In genomic region chr2:1758112-1758630, GRCh38 we compare ENCODE assay signal across 21 cellular contexts. TPM values are rescaled to one million over a fixed set of nuclear protein-coding genes. Genes with fewer than 3 reads are reported as not detected.
DNase-seq lines count a peak whose midpoint lies in the region; ATAC-seq, FAIRE-seq and TF ChIP-seq lines count a peak whose summit lies in the region.
"Had no signal": no experiment of that assay in that cellular context is flagged by ENCODE, and none has a peak within 500 bp of the region (broad histone marks: within the 10 kb centered on the region; RNA-seq: fewer than 3 reads in every experiment).

No MANE protein-coding gene starts in this region.

- H3K27ac ChIP-seq in BLaER1: peak overlapping the region; percentile 68
- no peak overlapping the region for H3K27ac ChIP-seq in IMR-90 (ENCODE audit: insufficient read depth, low read length)
- H3K27ac ChIP-seq in kidney (ENCODE audit: low read depth in 2 of 2, low read length in 2 of 2): no peak overlapping the region
- H3K27ac ChIP-seq in Peyer's patch: no peak overlapping the region
- H3K27ac ChIP-seq: C4-2B, HL-60 had no signal

- H4K8ac ChIP-seq in IMR-90 (ENCODE audit: low read depth in 2 of 2, low read length in 2 of 2): no peak overlapping the region

- H3K4me3 Mint-ChIP-seq in nephron progenitor cell: no peak overlapping the region
- no peak overlapping the region for H3K4me3 Mint-ChIP-seq in stimulated activated naive B cell treated with anti-CD40 and anti-IgM and Interleukin-4, amounts not matched to agents 10 μg/mL and 1 μg/mL and 100 μg/mL, for 72 hours
- H3K4me3 Mint-ChIP-seq: CD4-positive, alpha-beta memory T cell; GM23338; H9 had no signal

- H3K27me3 ChIP-seq in BLaER1 (no peaks in the 10 kb centered on the region), IMR-90 (ENCODE audit: control insufficient read depth, insufficient read depth, low read length) (no peaks in the 10 kb centered on the region), Peyer's patch (no peaks in the 10 kb centered on the region)

- H2BK5ac ChIP-seq in IMR-90 (ENCODE audit: low read depth, low read length, poor library complexity, severe bottlenecking): no peak overlapping the region

- ATAC-seq in IMR-90 (ENCODE audit: low read depth): 0 out of 2 replicates have a peak, but pooled peaks have one; percentile 3
- no peak for ATAC-seq in HG03520 (IDR thresholded peaks at IDR 0.05; ENCODE audit: unreplicated experiment)
- ATAC-seq in stimulated activated naive B cell treated with anti-CD40 and anti-IgM and Interleukin-4, amounts not matched to agents 10 μg/mL and 1 μg/mL and 100 μg/mL, for 72 hours (replicated peaks): no peak
- ATAC-seq: GM23338 had no signal

- H3K4me2 ChIP-seq in BLaER1 (peak overlapping the region; percentile 74), IMR-90 (ENCODE audit: low read depth, low read length) (no peak overlapping the region; the same call in 1 of the 2 replicates)
- H3K4me2 ChIP-seq: GM23338 had no signal

- H3K4me3 ChIP-seq in BLaER1 (no peak overlapping the region; the same call in 1 of the 2 replicates), IMR-90 (ENCODE audit: insufficient read depth, low read depth, low read length) (no peak overlapping the region), kidney (ENCODE audit: low read length in 2 of 2) (no peak overlapping the region), Peyer's patch (no peak overlapping the region)
- H3K4me3 ChIP-seq: GM23338 had no signal

- H3K56ac ChIP-seq in IMR-90 (ENCODE audit: extremely low read depth, insufficient read depth, low read length): no peak overlapping the region

- H2AK5ac ChIP-seq in IMR-90 (ENCODE audit: low read depth, low read length): no peak overlapping the region

- dilution Hi-C loops in IMR-90 (cut with HindIII; ENCODE audit: low sequenced_read_pairs, unreplicated experiment): no loop called here

- H2AK9ac ChIP-seq in IMR-90 (replicated peaks; ENCODE audit: low read depth, low read length, poor library complexity): no peak overlapping the region

- peak overlapping the region; percentile 80 for H3K27ac Mint-ChIP-seq in nephron progenitor cell
- H3K27ac Mint-ChIP-seq in stimulated activated naive B cell treated with anti-CD40 and anti-IgM and Interleukin-4, amounts not matched to agents 10 μg/mL and 1 μg/mL and 100 μg/mL, for 72 hours: no peak overlapping the region
- H3K27ac Mint-ChIP-seq: CD4-positive, alpha-beta memory T cell; GM23338; H9 had no signal

- peak overlapping the region; percentile 40; the same call in 1 of the 2 replicates for H2BK20ac ChIP-seq in IMR-90 (ENCODE audit: low read depth, low read length)

- peak overlapping the region; percentile 65 for H3K4ac ChIP-seq in IMR-90 (ENCODE audit: low read depth, low read length)

- H2AFZ ChIP-seq in IMR-90 (replicated peaks; ENCODE audit: low read length, poor library complexity): no peak overlapping the region
- H2AFZ ChIP-seq: GM23338 had no signal

- H2BK15ac ChIP-seq in IMR-90 (ENCODE audit: low read depth, low read length): peak overlapping the region; percentile 16; the same call in 1 of the 3 replicates

- no peak for TF ChIP-seq POLR2A in IMR-90 (IDR thresholded peaks at IDR 0.05; ENCODE audit: low read depth, low read length)
- no peak for TF ChIP-seq POLR2A in Peyer's patch (IDR thresholded peaks at IDR 0.05)

- peaks cover 17% of the 10 kb centered on the region for H3K9me1 ChIP-seq in IMR-90 (ENCODE audit: insufficient read depth, low read length)

- TF ChIP-seq RAD21 in IMR-90 (IDR thresholded peaks at IDR 0.05; ENCODE audit: low read length): no peak

- intact Hi-C loops in IMR-90 (cut with micrococcal nuclease): no loop called here
- intact Hi-C loops in kidney (cut with DNase I): no loop called here

- H3K23ac ChIP-seq in IMR-90 (ENCODE audit: low read depth, low read length): 0 out of 2 replicates have a peak overlapping the region, but pooled peaks have one; percentile 7

- H3K27me3 Mint-ChIP-seq in nephron progenitor cell (ENCODE audit: low read depth, poor library complexity): peaks cover 20% of the 10 kb centered on the region
- H3K27me3 Mint-ChIP-seq in stimulated activated naive B cell treated with anti-CD40 and anti-IgM and Interleukin-4, amounts not matched to agents 10 μg/mL and 1 μg/mL and 100 μg/mL, for 72 hours: peaks cover 27 to 29% of the 10 kb centered on the region in 2 donors

- FAIRE-seq in kidney (lab: Jason Lieb, UNC): no peak
- FAIRE-seq: D721Med, G401.6, GM12891 had no signal

- H3K9me3 Mint-ChIP-seq in nephron progenitor cell: peaks cover 56% of the 10 kb centered on the region
- H3K9me3 Mint-ChIP-seq in stimulated activated naive B cell treated with anti-CD40 and anti-IgM and Interleukin-4, amounts not matched to agents 10 μg/mL and 1 μg/mL and 100 μg/mL, for 72 hours: peaks cover 12 to 23% of the 10 kb centered on the region in 2 donors

- H3K4me1 Mint-ChIP-seq in nephron progenitor cell: no peaks in the 10 kb centered on the region
- no peaks in the 10 kb centered on the region for H3K4me1 Mint-ChIP-seq in stimulated activated naive B cell treated with anti-CD40 and anti-IgM and Interleukin-4, amounts not matched to agents 10 μg/mL and 1 μg/mL and 100 μg/mL, for 72 hours
- H3K4me1 Mint-ChIP-seq: CD4-positive, alpha-beta memory T cell; GM23338; H9 had no signal

- H3K36me3 ChIP-seq in BLaER1: 0 out of 2 replicates have a peak, but pooled peaks cover 12% of the 10 kb centered on the region
- no peaks in the 10 kb centered on the region for H3K36me3 ChIP-seq in IMR-90 (ENCODE audit: control insufficient read depth, insufficient read depth, low read length)
- no peaks in the 10 kb centered on the region for H3K36me3 ChIP-seq in kidney (ENCODE audit: control insufficient read depth in 1 of 2, insufficient read depth in 2 of 2, low read length in 2 of 2)
- H3K36me3 ChIP-seq in Peyer's patch: no peaks in the 10 kb centered on the region

- H3K14ac ChIP-seq in IMR-90 (replicated peaks; ENCODE audit: low read depth, low read length): 0 out of 2 replicates have a peak overlapping the region, but pooled peaks have one; percentile 1

- CTCF ChIA-PET in IMR-90 (lab: Yijun Ruan, JAX): interaction anchor here (1.4 kb wide), 1 partner anchor 12 kb away, joined by 8 read pairs; no protein-coding TSS in a partner anchor

- no peak overlapping the region for H3K18ac ChIP-seq in IMR-90 (ENCODE audit: low read depth, low read length)

- DNase-seq in IMR-90 (peak; percentile 28), kidney (peak; percentile 48), nephron progenitor cell (no peak), Peyer's patch (no peak)
- DNase-seq in stimulated activated naive B cell treated with anti-CD40 and anti-IgM and Interleukin-4, amounts not matched to agents 10 μg/mL and 1 μg/mL and 100 μg/mL, for 72 hours: no peak
- no peak for DNase-seq in stimulated activated CD4-positive, alpha-beta T cell treated with anti-CD3 and anti-CD28 coated beads, Interleukin-2, amount 100 ng/mL, for 24 hours
- DNase-seq: ACHN; CD4-positive, alpha-beta memory T cell; COR-L47; DMS153; DMS79 treated with DMSO at 0.1 percent for 48 hours; EL; H9 had no signal

- peaks cover 5% of the 10 kb centered on the region for H3K36me3 Mint-ChIP-seq in nephron progenitor cell (ENCODE audit: low read depth)
- H3K36me3 Mint-ChIP-seq in stimulated activated naive B cell treated with anti-CD40 and anti-IgM and Interleukin-4, amounts not matched to agents 10 μg/mL and 1 μg/mL and 100 μg/mL, for 72 hours: peaks cover 8 to 13% of the 10 kb centered on the region in 2 donors
- H3K36me3 Mint-ChIP-seq: CD4-positive, alpha-beta memory T cell had no signal

- POLR2A ChIA-PET in IMR-90 (lab: Charles Lee; ENCODE audit: unreplicated experiment): no interaction called here

- H3K9me3 ChIP-seq in BLaER1 (peaks cover 27% of the 10 kb centered on the region), IMR-90 (ENCODE audit: control insufficient read depth, insufficient read depth, low read length) (peaks cover 2% of the 10 kb centered on the region; the same call in 1 of the 2 replicates), kidney (ENCODE audit: control insufficient read depth in 1 of 2, low read length in 2 of 2) (no peaks in the 10 kb centered on the region), Peyer's patch (peaks cover 0 to 5% (median 0%) of the 10 kb centered on the region in 4 donors)

- in situ Hi-C loops in IMR-90 (cut with MboI; ENCODE audit: low sequenced_read_pairs): loop anchor here (25.0 kb wide), 1 partner anchor 171 kb away; no protein-coding TSS in a partner anchor

- no peak for TF ChIP-seq CTCF in IMR-90 (conservative IDR thresholded peaks at IDR 0.05; ENCODE audit: low read depth, low read length)
- TF ChIP-seq CTCF in kidney (IDR thresholded peaks at IDR 0.05; ENCODE audit: borderline replicate concordance, extremely low read depth, insufficient read depth): no peak
- TF ChIP-seq CTCF in nephron progenitor cell (IDR thresholded peaks at IDR 0.05): no peak
- no peak for TF ChIP-seq CTCF in Peyer's patch (IDR thresholded peaks at IDR 0.05)

- H3K4me1 ChIP-seq in BLaER1: peaks cover 37% of the 10 kb centered on the region
- peaks cover 23% of the 10 kb centered on the region for H3K4me1 ChIP-seq in IMR-90 (ENCODE audit: control insufficient read depth, insufficient read depth, low read length)
- H3K4me1 ChIP-seq in kidney (ENCODE audit: control insufficient read depth in 1 of 2, insufficient read depth in 1 of 2, low read depth in 1 of 2, low read length in 2 of 2): no peaks in the 10 kb centered on the region
- peaks cover 0 to 9% (median 0%) of the 10 kb centered on the region in 4 donors for H3K4me1 ChIP-seq in Peyer's patch

- H4K5ac ChIP-seq in IMR-90 (ENCODE audit: low read depth, low read length): no peak overlapping the region

- H2BK120ac ChIP-seq in IMR-90 (ENCODE audit: low read depth, low read length): peak overlapping the region; percentile 14; the same call in 1 of the 2 replicates

- H3K9ac ChIP-seq in BLaER1 (peak overlapping the region; percentile 38; the same call in 1 of the 2 replicates), IMR-90 (ENCODE audit: low read depth, low read length) (no peak overlapping the region), kidney (ENCODE audit: low read length in 2 of 2) (no peak overlapping the region)

- peaks cover 0 to 12% of the 10 kb centered on the region in 2 experiments; a peak in 2 of 4 replicates for H3K79me1 ChIP-seq in IMR-90 (ENCODE audit: low read depth in 1 of 2, low read length in 2 of 2)

- H4K91ac ChIP-seq in IMR-90 (ENCODE audit: insufficient read depth, low read depth, low read length): no peak overlapping the region

- no TSS peak for BruUV-seq in IMR-90 (replicated peaks; lab: Mats Ljungman, UMichigan)

- 80% methylated on average over 2 of the region's 5 CpGs; no CpG with 5 or more reads in 1 of the 2 experiments for WGBS in IMR-90 (ENCODE audit: extremely low coverage in 2 of 2, insufficient read length in 1 of 2), 2 experiments

- H4K20me1 ChIP-seq in BLaER1: no peaks in the 10 kb centered on the region
- peaks cover 5% of the 10 kb centered on the region for H4K20me1 ChIP-seq in IMR-90 (ENCODE audit: insufficient read depth, low read length)

RNA-seq across cellular contexts. Expression of gene PXDN, which starts 13.9 kb away (rescaled TPM):
- 148 and 153 TPM in 2 replicates for total RNA-seq in IMR-90 (2012; rRNA removed)
- polyA plus RNA-seq in IMR-90 (2012; rRNA removed): 268 and 332 TPM in 2 replicates
- polyA plus RNA-seq in IMR-90 (2012; cell fraction: cytosol; rRNA removed): 300 and 432 TPM in 2 replicates
- 369 and 399 TPM in 2 replicates for polyA plus RNA-seq in IMR-90 (2012; cell fraction: nucleus; rRNA removed; ENCODE audit: low replicate concordance)
- 42.3 TPM for total RNA-seq in kidney
- 4.7 TPM for polyA plus RNA-seq in kidney (ENCODE audit: insufficient read depth, low read depth, low replicate concordance)
- total RNA-seq in Peyer's patch: 100 to 1,000 TPM in 1 of 4 donors, 10 to 100 TPM in 2, 1 to 10 TPM in 1; 7.5 to 148 (median 21.0) TPM
- total RNA-seq: CD4-positive, alpha-beta memory T cell had no signal

Comparison
In these comparisons a context has a peak if more than half of its experiments do, and no peak if none do; other contexts are left out.
1. DNase-seq: peak in IMR-90 (single experiment) and kidney (single experiment); none in nephron progenitor cell (single experiment), Peyer's patch (0 of 3), stimulated activated naive B cell treated with anti-CD40 and anti-IgM and Interleukin-4, amounts not matched to agents 10 μg/mL and 1 μg/mL and 100 μg/mL, for 72 hours (single experiment) and stimulated activated CD4-positive, alpha-beta T cell treated with anti-CD3 and anti-CD28 coated beads, Interleukin-2, amount 100 ng/mL, for 24 hours (0 of 2).